11 cellular contexts compared by ENCODE assay signal in genomic region chr12:6363010-6363329, GRCh38. TPM values are rescaled to one million over a fixed set of nuclear protein-coding genes. Genes with fewer than 3 reads are reported as not detected.
DNase-seq lines count a peak whose midpoint lies in the region; ATAC-seq and TF ChIP-seq lines count a peak whose summit lies in the region.
"Had no signal": no experiment of that assay in that cellular context is flagged by ENCODE, and none has a peak within 500 bp of the region (broad histone marks: within the 10 kb centered on the region; RNA-seq: fewer than 3 reads in every experiment).

No MANE protein-coding gene starts in this region.

- peak overlapping the region; percentile 30 for H3K4me3 ChIP-seq in GM12865 (ENCODE audit: low read depth, low read length)
- no peak overlapping the region for H3K4me3 ChIP-seq in RWPE2 (ENCODE audit: severe bottlenecking)
- H3K4me3 ChIP-seq in hepatocyte, result no peak overlapping the region
- H3K4me3 ChIP-seq in spleen, result peak overlapping the region in 6 of 8 donors; percentile 52 to 82 (median 60)

- DNase-seq in GM12865 (ENCODE audit: low read depth), result no peak
- no peak for DNase-seq in RWPE2 (ENCODE audit: low spot score)
- no peak for DNase-seq in hepatocyte (ENCODE audit: low spot score)
- no peak for DNase-seq in spleen
- no peak for DNase-seq in activated CD8-positive, alpha-beta memory T cell treated with anti-CD3 and anti-CD28 coated beads, Interleukin-2, amount 50 U/mL, for 48 hours
- no peak for DNase-seq in DMS 273 treated with DMSO at 0.1 percent for 48 hours (lab: John Stamatoyannopoulos, UW)
- DNase-seq in DMS153 (lab: John Stamatoyannopoulos, UW), result no peak
- DNase-seq in NCI-H2227 treated with DMSO at 0.1 percent for 48 hours (lab: John Stamatoyannopoulos, UW), result no peak
- DNase-seq: occipital lobe had no signal

- H3K79me2 ChIP-seq in hepatocyte, result peaks cover 7% of the 10 kb centered on the region

- H3K27me3 ChIP-seq in RWPE2 (ENCODE audit: insufficient read depth, poor library complexity, severe bottlenecking) (no peaks in the 10 kb centered on the region), hepatocyte (no peaks in the 10 kb centered on the region), spleen (replicated peaks in 1 of 7) (peaks cover 0 to 16% (median 0%) of the 10 kb centered on the region in 7 donors)

- H3K27ac ChIP-seq in RWPE2 (ENCODE audit: poor library complexity, severe bottlenecking) (peak overlapping the region; percentile 100), hepatocyte (peak overlapping the region; percentile 97), spleen (peak overlapping the region in 7 of 8 donors; percentile 87 to 97 (median 89))

- ATAC-seq in RWPE2 (ENCODE audit: low read depth), result no peak

- no peak overlapping the region for H2AFZ ChIP-seq in hepatocyte

- H3K36me3 ChIP-seq in RWPE2 (ENCODE audit: low read depth) (peaks cover 96% of the 10 kb centered on the region), hepatocyte (replicated peaks; ENCODE audit: insufficient read depth, low read depth) (no peaks in the 10 kb centered on the region), spleen (no peaks in the 10 kb centered on the region)

- no peak for TF ChIP-seq CTCF in GM12865 (IDR thresholded peaks at IDR 0.05; ENCODE audit: insufficient read depth, low read depth, low read length, missing control alignments)
- TF ChIP-seq CTCF in RWPE2 (IDR thresholded peaks at IDR 0.05; ENCODE audit: poor library complexity, severe bottlenecking), result no peak
- TF ChIP-seq CTCF in hepatocyte (IDR thresholded peaks at IDR 0.05; ENCODE audit: poor library complexity), result no peak
- no peak for TF ChIP-seq CTCF in spleen (IDR thresholded peaks at IDR 0.05 in 8 of 11, conservative IDR thresholded peaks at IDR 0.05 in 3 of 11)

- WGBS in hepatocyte (ENCODE audit: low lambda C conversion rate, missing lambda C conversion rate), result 20% methylated on average over 4 of the region's 4 CpGs
- 6 to 17% (median 10%) methylated on average over 4 of the region's 4 CpGs for WGBS in spleen, 5 donors

- TF ChIP-seq POLR2A in spleen (IDR thresholded peaks at IDR 0.05), result no peak

- H3K9me2 ChIP-seq in hepatocyte (replicated peaks; ENCODE audit: insufficient read depth), result no peaks in the 10 kb centered on the region

- H3K4me1 ChIP-seq in RWPE2 (ENCODE audit: insufficient read depth, poor library complexity, severe bottlenecking) (peaks cover 53% of the 10 kb centered on the region), hepatocyte (ENCODE audit: insufficient read depth) (peaks cover 10% of the 10 kb centered on the region), spleen (peaks cover 21 to 74% (median 42%) of the 10 kb centered on the region in 6 donors)

- no peaks in the 10 kb centered on the region for H4K20me1 ChIP-seq in hepatocyte (ENCODE audit: insufficient read depth, poor library complexity, severe bottlenecking)

- peak overlapping the region; percentile 80 for H3K4me2 ChIP-seq in hepatocyte

- intact Hi-C loops in spleen (cut with DNase I; ENCODE audit: low total_unique reads), result no loop called here

- H3K9me3 ChIP-seq in RWPE2 (ENCODE audit: severe bottlenecking), result no peaks in the 10 kb centered on the region
- no peaks in the 10 kb centered on the region for H3K9me3 ChIP-seq in hepatocyte (ENCODE audit: low read depth)
- H3K9me3 ChIP-seq in spleen, result no peaks in the 10 kb centered on the region

RNA-seq across cellular contexts. Expression of gene SCNN1A, which starts 12.4 kb away (rescaled TPM):
- total RNA-seq in hepatocyte (21.7 and 28.6 TPM in 2 replicates), spleen (1 to 10 TPM in 6 of 7 donors, under 1 TPM in 1; 0.84 to 8.6 (median 2.0) TPM)
- polyA plus RNA-seq in hepatocyte (28.4 and 30.0 TPM in 2 replicates), spleen (under 1 TPM; 0.17 to 0.22 (median 0.18) TPM)
- total RNA-seq: occipital lobe had no signal

RNA-seq across cellular contexts. Expression of gene LTBR, which starts 21.0 kb away (rescaled TPM):
- total RNA-seq in hepatocyte (35.4 and 42.4 TPM in 2 replicates), spleen (100 to 1,000 TPM in 3 of 7 donors, 10 to 100 TPM in 4; 49.0 to 155 (median 87.8) TPM)
- polyA plus RNA-seq in hepatocyte (75.2 and 79.8 TPM in 2 replicates), spleen (10 to 100 TPM; 14.4 to 29.2 (median 15.7) TPM)

RNA-seq across cellular contexts. Expression of gene TNFRSF1A, which starts 21.1 kb away (rescaled TPM):
- 110 and 147 TPM in 2 replicates for total RNA-seq in hepatocyte
- polyA plus RNA-seq in hepatocyte, result 168 and 188 TPM in 2 replicates
- 100 to 1,000 TPM; 153 to 578 (median 224) TPM for total RNA-seq in spleen
- polyA plus RNA-seq in spleen, result 10 to 100 TPM; 22.5 to 40.6 (median 22.8) TPM

RNA-seq across cellular contexts. Expression of gene PLEKHG6, which starts 52.5 kb away (rescaled TPM):
- total RNA-seq in hepatocyte (36.3 and 85.7 TPM in 2 replicates), spleen (1 to 10 TPM in 1 of 7 donors, under 1 TPM in 2, not detected in 4; 0.19 to 1.2 (median 0.74) TPM)
- polyA plus RNA-seq in hepatocyte (43.6 and 52.2 TPM in 2 replicates), spleen (under 1 TPM; 0.10 to 0.12 (median 0.11) TPM)
- total RNA-seq: MCF 10A, NCI-H460, occipital lobe had no signal

Comparison
In these comparisons a context has a peak if more than half of its experiments do, and no peak if none do; other contexts are left out.
1. H3K4me3 ChIP-seq: peak in GM12865 (single experiment) and spleen (6 of 8); none in RWPE2 (single experiment) and hepatocyte (single experiment).
2. Peak in every context shown above with its lines, with median percentiles within 50 percentile points of each other: H3K27ac ChIP-seq.